7 cellular contexts compared by ENCODE assay signal in genomic region chr14:75279739-75280447, GRCh38. TPM values are rescaled to one million over a fixed set of nuclear protein-coding genes. Genes with fewer than 3 reads are reported as not detected.
A peak's percentile ranks its signal among the peaks of the same experiment; 100 is the strongest.
DNase-seq lines count a peak whose midpoint lies in the region; ATAC-seq lines count a peak whose summit lies in the region.

No MANE protein-coding gene starts in this region.

- H3K36me3 ChIP-seq in iPS DF 6.9 (ENCODE audit: control insufficient read depth, insufficient read depth, low read length) (peaks cover 6% of the 10 kb centered on the region; the same call in 1 of the 2 replicates), skeletal muscle satellite cell (ENCODE audit: insufficient read depth, low read length) (peaks cover 18% of the 10 kb centered on the region)

- no peak for DNase-seq in activated naive CD8-positive, alpha-beta T cell treated with anti-CD3 and anti-CD28 coated beads, Interleukin-2, amount 50 U/mL, for 24 hours
- no peak for DNase-seq in iPS DF 6.9 (ENCODE audit: low read depth, low spot score)

- H3K9me3 ChIP-seq in iPS DF 6.9 (ENCODE audit: control insufficient read depth, insufficient read depth, low read length): no peaks in the 10 kb centered on the region
- H3K9me3 ChIP-seq in skeletal muscle satellite cell (replicated peaks; ENCODE audit: low read length): no peaks in the 10 kb centered on the region

- no peaks in the 10 kb centered on the region for H3K36me3 Mint-ChIP-seq in IgD-negative memory B cell
- peaks cover 34% of the 10 kb centered on the region for H3K36me3 Mint-ChIP-seq in activated naive CD8-positive, alpha-beta T cell treated with anti-CD3 and anti-CD28 coated beads, Interleukin-2, amount 50 U/mL, for 24 hours (ENCODE audit: low read depth)

- H3K4me1 Mint-ChIP-seq in IgD-negative memory B cell: peaks cover 21 to 30% (median 23%) of the 10 kb centered on the region in 3 donors
- H3K4me1 Mint-ChIP-seq in activated naive CD8-positive, alpha-beta T cell treated with anti-CD3 and anti-CD28 coated beads, Interleukin-2, amount 50 U/mL, for 24 hours: peaks cover 49% of the 10 kb centered on the region

- peak overlapping the region; percentile 88 to 98 (median 96) for H3K4me3 Mint-ChIP-seq in IgD-negative memory B cell
- H3K4me3 Mint-ChIP-seq in activated naive CD8-positive, alpha-beta T cell treated with anti-CD3 and anti-CD28 coated beads, Interleukin-2, amount 50 U/mL, for 24 hours: peak overlapping the region; percentile 93

- H3K4me3 ChIP-seq in iPS DF 6.9 (ENCODE audit: low read length) (peak overlapping the region; percentile 81; the same call in 1 of the 2 replicates), skeletal muscle satellite cell (ENCODE audit: low read length) (peak overlapping the region; percentile 89)

- H3K9me3 Mint-ChIP-seq in IgD-negative memory B cell: no peaks in the 10 kb centered on the region
- H3K9me3 Mint-ChIP-seq in activated naive CD8-positive, alpha-beta T cell treated with anti-CD3 and anti-CD28 coated beads, Interleukin-2, amount 50 U/mL, for 24 hours: no peaks in the 10 kb centered on the region

- H3K27me3 Mint-ChIP-seq in IgD-negative memory B cell: peaks cover 58% of the 10 kb centered on the region
- peaks cover 16% of the 10 kb centered on the region for H3K27me3 Mint-ChIP-seq in activated naive CD8-positive, alpha-beta T cell treated with anti-CD3 and anti-CD28 coated beads, Interleukin-2, amount 50 U/mL, for 24 hours

- H3K27ac Mint-ChIP-seq in IgD-negative memory B cell: peak overlapping the region; percentile 97 to 98 (median 97)
- H3K27ac Mint-ChIP-seq in activated naive CD8-positive, alpha-beta T cell treated with anti-CD3 and anti-CD28 coated beads, Interleukin-2, amount 50 U/mL, for 24 hours: peak overlapping the region; percentile 94

- peaks cover 2% of the 10 kb centered on the region; the same call in 1 of the 2 replicates for H3K4me1 ChIP-seq in iPS DF 6.9 (ENCODE audit: control insufficient read depth, insufficient read depth, low read length)
- H3K4me1 ChIP-seq in skeletal muscle satellite cell (ENCODE audit: control insufficient read depth, insufficient read depth, low read length): peaks cover 24% of the 10 kb centered on the region

- ATAC-seq in activated naive CD8-positive, alpha-beta T cell treated with anti-CD3 and anti-CD28 coated beads, Interleukin-2, amount 50 U/mL, for 24 hours: no peak
- ATAC-seq in HG02610 (IDR thresholded peaks at IDR 0.05; ENCODE audit: unreplicated experiment): no peak
- ATAC-seq in GM18870 (IDR thresholded peaks at IDR 0.05; ENCODE audit: unreplicated experiment): no peak
- ATAC-seq in HG03460 (IDR thresholded peaks at IDR 0.05; ENCODE audit: unreplicated experiment): no peak

- no CpG with 5 or more reads among the region's 27 CpGs for WGBS in iPS DF 6.9 (ENCODE audit: insufficient coverage, insufficient read length)

- H3K27ac ChIP-seq in iPS DF 6.9 (ENCODE audit: low read length): no peak overlapping the region

- no peaks in the 10 kb centered on the region; the same call in 1 of the 2 replicates for H3K27me3 ChIP-seq in iPS DF 6.9 (ENCODE audit: control insufficient read depth, insufficient read depth, low read length)
- peaks cover 3% of the 10 kb centered on the region for H3K27me3 ChIP-seq in skeletal muscle satellite cell (ENCODE audit: control insufficient read depth, insufficient read depth, low read length)

- peak overlapping the region; percentile 96 for H3K9ac ChIP-seq in skeletal muscle satellite cell (ENCODE audit: low read depth, low read length)

- H3K4me2 ChIP-seq in skeletal muscle satellite cell (ENCODE audit: low read length): peak overlapping the region; percentile 96

RNA-seq across cellular contexts. Expression of gene FOS, which starts 1.3 kb away (rescaled TPM):
- 487 TPM for polyA plus RNA-seq in IgD-negative memory B cell
- 3.3 and 7.9 TPM in 2 replicates for total RNA-seq in skeletal muscle satellite cell (2012; rRNA removed)
